21 cellular contexts compared by ENCODE assay signal in the genomic region with DNA sequence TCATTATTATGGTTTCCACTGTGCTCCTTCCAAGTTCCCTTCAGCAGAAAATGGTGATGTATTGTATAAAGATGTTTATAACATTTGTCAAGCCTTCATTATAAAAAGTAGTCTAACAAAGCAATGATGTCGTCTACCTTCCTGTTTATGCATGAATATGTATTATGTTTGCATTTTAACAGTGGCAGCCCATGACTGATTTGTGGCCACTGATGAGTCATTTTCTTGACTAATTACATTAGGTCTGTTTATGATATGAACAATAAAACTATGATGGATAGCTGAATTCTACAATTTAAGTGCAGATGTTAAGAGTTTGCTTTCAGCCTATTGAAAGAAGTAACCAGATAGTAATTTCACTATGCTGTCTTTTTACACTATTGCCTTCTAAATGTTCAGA.
DNase-seq lines count a peak whose midpoint lies in the region; ATAC-seq, FAIRE-seq and TF ChIP-seq lines count a peak whose summit lies in the region.
"Had no signal": no experiment of that assay in that cellular context is flagged by ENCODE, and none has a peak within 500 bp of the region (broad histone marks: within the 10 kb centered on the region; RNA-seq: fewer than 3 reads in every experiment).

No MANE protein-coding gene starts in this region.

- CTCF ChIA-PET in HEK293 (lab: Yijun Ruan, JAX) = interaction anchor here (0.8 to 1.5 kb wide), 2 partner anchors 14 to 16 kb away, joined by 3 to 4 read pairs; no protein-coding TSS in a partner anchor

- no peak for TF ChIP-seq CTCF in HEK293 (tag by site-specific recombination; IDR thresholded peaks at IDR 0.05)
- TF ChIP-seq CTCF in epithelial cell of esophagus (IDR thresholded peaks at IDR 0.05; ENCODE audit: insufficient read depth, low read depth, low read length, missing control alignments) = no peak
- no peak for TF ChIP-seq CTCF in GM13977 (IDR thresholded peaks at IDR 0.05; ENCODE audit: extremely low read depth, insufficient read depth, missing control alignments)
- TF ChIP-seq CTCF in kidney (IDR thresholded peaks at IDR 0.05; ENCODE audit: borderline replicate concordance, extremely low read depth, insufficient read depth) = no peak

- peak; percentile 13 for DNase-seq in NCI-H69 (lab: John Stamatoyannopoulos, UW)
- DNase-seq in epithelial cell of esophagus (ENCODE audit: low read depth) = peak; percentile 64
- no peak for DNase-seq in left colon
- no peak for DNase-seq in GM13977 (ENCODE audit: low spot score)
- DNase-seq in activated T-cell treated with anti-CD3 and anti-CD28 coated beads, Interleukin-2, amount 50 U/mL, for 48 hours = no peak
- DNase-seq in kidney = no peak
- DNase-seq: Calu3; CD8-positive, alpha-beta T cell; GOT3; HFFc6; NCI-H1092 treated with DMSO at 0.1 percent for 48 hours; NCI-H2081; NCI-H748 treated with DMSO at 0.1 percent for 48 hours; SHP77 had no signal

- H3K4me1 ChIP-seq in HEK293 (ENCODE audit: control insufficient read depth, insufficient read depth, low read length) (no peaks in the 10 kb centered on the region; the same call in 1 of the 2 replicates), kidney (ENCODE audit: control insufficient read depth in 1 of 2, insufficient read depth in 1 of 2, low read depth in 1 of 2, low read length in 2 of 2) (no peaks in the 10 kb centered on the region)
- H3K4me1 ChIP-seq: A549, BLaER1 had no signal

- H3K9ac ChIP-seq in kidney (ENCODE audit: low read length in 2 of 2) = no peak overlapping the region
- H3K9ac ChIP-seq: BLaER1, KMS-11 had no signal

- ATAC-seq in left colon = peak; percentile 42
- ATAC-seq: A549; CD8-positive, alpha-beta T cell had no signal

- POLR2A ChIA-PET in HEK293 (lab: Yijun Ruan, JAX) = no interaction called here

- H3K9me3 ChIP-seq in HEK293 (ENCODE audit: control insufficient read depth, insufficient read depth, low read depth, low read length) (no peaks in the 10 kb centered on the region), kidney (ENCODE audit: control insufficient read depth in 1 of 2, low read length in 2 of 2) (no peaks in the 10 kb centered on the region)
- H3K9me3 ChIP-seq: A549, BLaER1 had no signal

- H3K27ac ChIP-seq in HEK293 (ENCODE audit: extremely low read depth, low read depth, low read length) (no peak overlapping the region), kidney (ENCODE audit: low read depth in 2 of 2, low read length in 2 of 2) (no peak overlapping the region)
- H3K27ac ChIP-seq: A549, BLaER1, KMS-11, SK-N-MC had no signal

- no peaks in the 10 kb centered on the region for H3K36me3 ChIP-seq in HEK293 (ENCODE audit: control insufficient read depth in 2 of 2, insufficient read depth in 1 of 2, low read length in 2 of 2)
- H3K36me3 ChIP-seq in kidney (ENCODE audit: control insufficient read depth in 1 of 2, insufficient read depth in 2 of 2, low read length in 2 of 2) = no peaks in the 10 kb centered on the region
- H3K36me3 ChIP-seq: BLaER1 had no signal

- no peak for FAIRE-seq in kidney (lab: Jason Lieb, UNC)
- FAIRE-seq: A549, GM12891, GM18507 had no signal

- H3K4me3 ChIP-seq in HEK293 (ENCODE audit: low read depth, low read length) = no peak overlapping the region
- H3K4me3 ChIP-seq in epithelial cell of esophagus (ENCODE audit: low read length) = no peak overlapping the region
- no peak overlapping the region for H3K4me3 ChIP-seq in kidney (ENCODE audit: low read length in 2 of 2)
- H3K4me3 ChIP-seq: A549, BLaER1, SK-N-MC had no signal

- in situ Hi-C loops in GM13977 (cut with MboI; ENCODE audit: low pct_unique_long_range_greater_than_20kb, low sequenced_read_pairs, unreplicated experiment) = no loop called here

- intact Hi-C loops in left colon (cut with DNase I, micrococcal nuclease) (no loop called here), kidney (cut with DNase I) (no loop called here)

TF ChIP-seq in HEK293, 187 proteins besides CTCF, POLR2A, EP300 and RAD21:
- peak; percentile 28; the same call in 1 of the 2 replicates for TF ChIP-seq ZEB2 (tag by site-specific recombination; IDR thresholded peaks at IDR 0.05)
- TF ChIP-seq ZNF184 (tag by site-specific recombination; IDR thresholded peaks at IDR 0.05) = no peak
- TF ChIP-seq OSR2 (tag by site-specific recombination; IDR thresholded peaks at IDR 0.05) = 0 out of 2 replicates have a peak, but pooled peaks have one; percentile 34
- TF ChIP-seq ZNF426 (tag by site-specific recombination; IDR thresholded peaks at IDR 0.05) = no peak
- TF ChIP-seq, protein P1, sequence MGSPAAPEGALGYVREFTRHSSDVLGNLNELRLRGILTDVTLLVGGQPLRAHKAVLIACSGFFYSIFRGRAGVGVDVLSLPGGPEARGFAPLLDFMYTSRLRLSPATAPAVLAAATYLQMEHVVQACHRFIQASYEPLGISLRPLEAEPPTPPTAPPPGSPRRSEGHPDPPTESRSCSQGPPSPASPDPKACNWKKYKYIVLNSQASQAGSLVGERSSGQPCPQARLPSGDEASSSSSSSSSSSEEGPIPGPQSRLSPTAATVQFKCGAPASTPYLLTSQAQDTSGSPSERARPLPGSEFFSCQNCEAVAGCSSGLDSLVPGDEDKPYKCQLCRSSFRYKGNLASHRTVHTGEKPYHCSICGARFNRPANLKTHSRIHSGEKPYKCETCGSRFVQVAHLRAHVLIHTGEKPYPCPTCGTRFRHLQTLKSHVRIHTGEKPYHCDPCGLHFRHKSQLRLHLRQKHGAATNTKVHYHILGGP (tag by site-specific recombination; IDR thresholded peaks at IDR 0.05) = 0 out of 2 replicates have a peak, but pooled peaks have one; percentile 9
- TF ChIP-seq, protein P2, sequence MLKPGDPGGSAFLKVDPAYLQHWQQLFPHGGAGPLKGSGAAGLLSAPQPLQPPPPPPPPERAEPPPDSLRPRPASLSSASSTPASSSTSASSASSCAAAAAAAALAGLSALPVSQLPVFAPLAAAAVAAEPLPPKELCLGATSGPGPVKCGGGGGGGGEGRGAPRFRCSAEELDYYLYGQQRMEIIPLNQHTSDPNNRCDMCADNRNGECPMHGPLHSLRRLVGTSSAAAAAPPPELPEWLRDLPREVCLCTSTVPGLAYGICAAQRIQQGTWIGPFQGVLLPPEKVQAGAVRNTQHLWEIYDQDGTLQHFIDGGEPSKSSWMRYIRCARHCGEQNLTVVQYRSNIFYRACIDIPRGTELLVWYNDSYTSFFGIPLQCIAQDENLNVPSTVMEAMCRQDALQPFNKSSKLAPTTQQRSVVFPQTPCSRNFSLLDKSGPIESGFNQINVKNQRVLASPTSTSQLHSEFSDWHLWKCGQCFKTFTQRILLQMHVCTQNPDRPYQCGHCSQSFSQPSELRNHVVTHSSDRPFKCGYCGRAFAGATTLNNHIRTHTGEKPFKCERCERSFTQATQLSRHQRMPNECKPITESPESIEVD (tag by site-specific recombination; IDR thresholded peaks at IDR 0.05) = peak; percentile 64
- TF ChIP-seq, protein P3, sequence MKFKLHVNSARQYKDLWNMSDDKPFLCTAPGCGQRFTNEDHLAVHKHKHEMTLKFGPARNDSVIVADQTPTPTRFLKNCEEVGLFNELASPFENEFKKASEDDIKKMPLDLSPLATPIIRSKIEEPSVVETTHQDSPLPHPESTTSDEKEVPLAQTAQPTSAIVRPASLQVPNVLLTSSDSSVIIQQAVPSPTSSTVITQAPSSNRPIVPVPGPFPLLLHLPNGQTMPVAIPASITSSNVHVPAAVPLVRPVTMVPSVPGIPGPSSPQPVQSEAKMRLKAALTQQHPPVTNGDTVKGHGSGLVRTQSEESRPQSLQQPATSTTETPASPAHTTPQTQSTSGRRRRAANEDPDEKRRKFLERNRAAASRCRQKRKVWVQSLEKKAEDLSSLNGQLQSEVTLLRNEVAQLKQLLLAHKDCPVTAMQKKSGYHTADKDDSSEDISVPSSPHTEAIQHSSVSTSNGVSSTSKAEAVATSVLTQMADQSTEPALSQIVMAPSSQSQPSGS (tag by site-specific recombination; IDR thresholded peaks at IDR 0.05; ENCODE audit: low read depth) = peak; percentile 50; the same call in 1 of the 2 replicates
- 0 out of 2 replicates have a peak, but pooled peaks have one; percentile 37 for TF ChIP-seq ZNF350 (tag by site-specific recombination; IDR thresholded peaks at IDR 0.05)
- no peak for TF ChIP-seq ZNF585B (tag by site-specific recombination; IDR thresholded peaks at IDR 0.05)
- no peak for TF ChIP-seq HOXD13 (CRISPR knock-in tag; IDR thresholded peaks at IDR 0.05; ENCODE audit: borderline replicate concordance)
- 0 out of 2 replicates have a peak, but pooled peaks have one; percentile 23 for TF ChIP-seq ZNF362 (tag by site-specific recombination; IDR thresholded peaks at IDR 0.05)

Comparison
In these comparisons a context has a peak if more than half of its experiments do, and no peak if none do; other contexts are left out.
1. DNase-seq: peak in NCI-H69 (single experiment) and epithelial cell of esophagus (single experiment); none in left colon (0 of 2), GM13977 (single experiment), activated T-cell treated with anti-CD3 and anti-CD28 coated beads, Interleukin-2, amount 50 U/mL, for 48 hours (0 of 2) and kidney (single experiment).